In the genomic region with DNA sequence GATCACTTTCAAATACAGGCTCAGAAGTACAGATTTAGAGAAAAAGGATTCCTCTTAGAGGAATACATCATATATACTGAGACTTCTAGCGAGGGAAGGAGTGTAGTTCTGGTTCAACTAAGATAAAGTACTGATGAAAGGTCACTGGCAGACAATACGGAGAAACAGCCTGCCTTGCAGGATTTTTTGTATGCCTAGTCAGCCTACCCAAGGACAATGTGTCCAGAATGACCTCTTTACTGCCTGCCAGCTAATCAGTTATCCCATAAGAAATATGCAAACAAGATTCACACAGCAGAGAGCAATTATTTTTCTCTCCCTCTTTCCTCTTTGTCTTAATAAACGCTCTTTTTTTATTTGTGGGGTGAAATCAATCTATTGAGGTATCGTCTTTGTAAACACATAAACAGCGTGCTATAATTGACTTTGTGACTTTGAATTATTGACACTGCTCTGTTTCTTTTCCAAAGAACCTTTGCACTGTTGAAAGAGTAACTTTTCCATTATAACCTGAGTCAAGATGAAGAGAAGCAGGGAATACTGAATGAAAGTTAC, we compare ENCODE assay signal across 13 cellular contexts. TPM values are rescaled to one million over a fixed set of nuclear protein-coding genes. Genes with fewer than 3 reads are reported as not detected.
DNase-seq lines count a peak whose midpoint lies in the region; ATAC-seq and TF ChIP-seq lines count a peak whose summit lies in the region.
"Had no signal": no experiment of that assay in that cellular context is flagged by ENCODE, and none has a peak within 500 bp of the region (broad histone marks: within the 10 kb centered on the region; RNA-seq: fewer than 3 reads in every experiment).

No MANE protein-coding gene starts in this region.

- no peaks in the 10 kb centered on the region for H3K27me3 ChIP-seq in PC-9 (ENCODE audit: insufficient read depth, low read depth)
- H3K27me3 ChIP-seq in psoas muscle (ENCODE audit: insufficient read depth in 3 of 3, low read length in 2 of 3): no peaks in the 10 kb centered on the region
- H3K27me3 ChIP-seq: suprapubic skin had no signal

- H3K9me2 ChIP-seq in PC-9 (ENCODE audit: insufficient read depth): no peaks in the 10 kb centered on the region

- no peak overlapping the region for H3K27ac Mint-ChIP-seq in activated T-helper 17 cell treated with anti-CD3 and anti-CD28 coated beads, Interleukin-2, amount 50 U/mL, for 72 hours
- H3K27ac Mint-ChIP-seq: activated CD8-positive, alpha-beta T cell treated with anti-CD3 and anti-CD28 coated beads, Interleukin-2, amount 10 ng/mL, durations not matched to agents 7 days and 5 days had no signal

- H2AFZ ChIP-seq in PC-9: no peak overlapping the region

- 52 to 59% (median 54%) methylated on average over 5 of the region's 5 CpGs for WGBS in psoas muscle, 3 donors

- DNase-seq in DMS 273 (lab: John Stamatoyannopoulos, UW; ENCODE audit: unreplicated experiment) (peak; percentile 13), DMS 273 treated with DMSO at 0.1 percent for 48 hours (lab: John Stamatoyannopoulos, UW) (no peak), PC-9 (no peak), fibroblast of pulmonary artery (ENCODE audit: low read depth) (no peak), psoas muscle (no peak), D341Med (ENCODE audit: low spot score) (no peak), T1000 (lab: John Stamatoyannopoulos, UW) (no peak)
- DNase-seq: 8988T; activated CD8-positive, alpha-beta T cell treated with anti-CD3 and anti-CD28 coated beads, Interleukin-2, amount 10 ng/mL, durations not matched to agents 7 days and 5 days; anterior cingulate cortex; NCI-H187 had no signal

- no peak overlapping the region for H3K4me3 Mint-ChIP-seq in activated T-helper 17 cell treated with anti-CD3 and anti-CD28 coated beads, Interleukin-2, amount 50 U/mL, for 72 hours
- H3K4me3 Mint-ChIP-seq: activated CD8-positive, alpha-beta T cell treated with anti-CD3 and anti-CD28 coated beads, Interleukin-2, amount 10 ng/mL, durations not matched to agents 7 days and 5 days had no signal

- no peaks in the 10 kb centered on the region for H3K27me3 Mint-ChIP-seq in activated T-helper 17 cell treated with anti-CD3 and anti-CD28 coated beads, Interleukin-2, amount 50 U/mL, for 72 hours

- H3K27ac ChIP-seq in PC-9 (no peak overlapping the region), psoas muscle (no peak overlapping the region)

- peaks cover 26% of the 10 kb centered on the region for H3K4me1 Mint-ChIP-seq in activated T-helper 17 cell treated with anti-CD3 and anti-CD28 coated beads, Interleukin-2, amount 50 U/mL, for 72 hours

- intact Hi-C loops in PC-9 (cut with micrococcal nuclease; ENCODE audit: unreplicated experiment) (no loop called here), psoas muscle (cut with DNase I) (no loop called here)

- peak overlapping the region; percentile 82; the same call in 1 of the 2 replicates for H3K4me3 ChIP-seq in PC-9
- H3K4me3 ChIP-seq in fibroblast of pulmonary artery (replicated peaks; ENCODE audit: low read depth, low read length): peak overlapping the region; percentile 97
- H3K4me3 ChIP-seq in psoas muscle: peak overlapping the region; percentile 88

- peaks cover 4% of the 10 kb centered on the region for H3K36me3 Mint-ChIP-seq in activated T-helper 17 cell treated with anti-CD3 and anti-CD28 coated beads, Interleukin-2, amount 50 U/mL, for 72 hours (ENCODE audit: low read depth)

- H3K36me3 ChIP-seq in PC-9 (ENCODE audit: low read depth): 0 out of 2 replicates have a peak, but pooled peaks cover 4% of the 10 kb centered on the region
- H3K36me3 ChIP-seq in psoas muscle (ENCODE audit: insufficient read depth in 1 of 2, low read depth in 1 of 2): peaks cover 0 to 6% of the 10 kb centered on the region in 2 donors

- no peaks in the 10 kb centered on the region for H3F3A ChIP-seq in PC-9 (ENCODE audit: insufficient read depth, low read depth)

- POLR2A ChIA-PET in PC-9 (lab: Charles Lee; ENCODE audit: unreplicated experiment): interaction anchor here (0.9 kb wide), 1 partner anchor 16 kb away, joined by 8 read pairs; no protein-coding TSS in a partner anchor

- no peak for ATAC-seq in psoas muscle
- no peak for ATAC-seq in activated T-helper 17 cell treated with anti-CD3 and anti-CD28 coated beads, Interleukin-2, amount 50 U/mL, for 72 hours (replicated peaks)
- ATAC-seq: activated CD8-positive, alpha-beta T cell treated with anti-CD3 and anti-CD28 coated beads, Interleukin-2, amount 10 ng/mL, durations not matched to agents 7 days and 5 days had no signal

- no peak for TF ChIP-seq CTCF in PC-9 (conservative IDR thresholded peaks at IDR 0.05)
- TF ChIP-seq CTCF in fibroblast of pulmonary artery (IDR thresholded peaks at IDR 0.05; ENCODE audit: low read length, missing control alignments): no peak
- no peak for TF ChIP-seq CTCF in psoas muscle (IDR thresholded peaks at IDR 0.05)

- H3K9me3 Mint-ChIP-seq in activated T-helper 17 cell treated with anti-CD3 and anti-CD28 coated beads, Interleukin-2, amount 50 U/mL, for 72 hours: no peaks in the 10 kb centered on the region

- no TSS peak for BruUV-seq in PC-9 (replicated peaks; lab: Mats Ljungman, UMichigan)

- peaks cover 41% of the 10 kb centered on the region for H3K79me2 ChIP-seq in PC-9 (ENCODE audit: low read depth)

- H3K4me2 ChIP-seq in PC-9: peak overlapping the region; percentile 94

- H3K4me1 ChIP-seq in PC-9 (replicated peaks; ENCODE audit: insufficient read depth) (peaks cover 39% of the 10 kb centered on the region), psoas muscle (peaks cover 18% of the 10 kb centered on the region)

- H4K20me1 ChIP-seq in PC-9 (ENCODE audit: insufficient read depth): no peaks in the 10 kb centered on the region

- H3K9me3 ChIP-seq in PC-9 (ENCODE audit: insufficient read depth, low read depth) (no peaks in the 10 kb centered on the region), psoas muscle (no peaks in the 10 kb centered on the region)
- H3K9me3 ChIP-seq: suprapubic skin had no signal

- CTCF ChIA-PET in PC-9 (lab: Charles Lee): interaction anchor here (0.6 kb wide), 1 partner anchor 202 kb away, joined by 4 read pairs; no protein-coding TSS in a partner anchor

RNA-seq across cellular contexts. Expression of gene TSPYL4, which starts 1.4 kb away (rescaled TPM):
- 10.6 and 10.9 TPM in 2 replicates for total RNA-seq in PC-9 (2021)
- total RNA-seq in psoas muscle: 10 to 100 TPM in 1 of 4 donors, 1 to 10 TPM in 3; 3.8 to 10.1 (median 7.6) TPM
- 1 to 10 TPM; 2.8 to 6.6 (median 2.9) TPM for polyA plus RNA-seq in psoas muscle
- total RNA-seq in activated T-helper 17 cell treated with anti-CD3 and anti-CD28 coated beads, Interleukin-2, amount 50 U/mL, for 72 hours: 10 to 100 TPM; 10.3 to 13.1 TPM

RNA-seq across cellular contexts. Expression of gene TSPYL1, which starts 24.4 kb away (rescaled TPM):
- 52.8 and 73.1 TPM in 2 replicates for total RNA-seq in PC-9 (2021)
- total RNA-seq in psoas muscle: 100 to 1,000 TPM in 3 of 4 donors, 10 to 100 TPM in 1; 96.3 to 174 (median 130) TPM
- 10 to 100 TPM; 20.5 to 55.1 (median 23.3) TPM for polyA plus RNA-seq in psoas muscle
- total RNA-seq in activated T-helper 17 cell treated with anti-CD3 and anti-CD28 coated beads, Interleukin-2, amount 50 U/mL, for 72 hours: 10 to 100 TPM; 47.9 to 64.6 TPM
